In genomic region chr2:46915811-46916630, GRCh38 we compare ENCODE assay signal across 8 cellular contexts. TPM values are rescaled to one million over a fixed set of nuclear protein-coding genes. Genes with fewer than 3 reads are reported as not detected.
DNase-seq lines count a peak whose midpoint lies in the region; ATAC-seq and TF ChIP-seq lines count a peak whose summit lies in the region.

No MANE protein-coding gene starts in this region.

- H3K79me2 ChIP-seq in SK-N-SH (ENCODE audit: insufficient read depth) (peaks cover 61% of the 10 kb centered on the region), osteoblast (ENCODE audit: insufficient read depth, low read length) (peaks cover 65% of the 10 kb centered on the region)

- peak overlapping the region; percentile 99 for H3K4me3 Mint-ChIP-seq in HFFc6

- WGBS in SK-N-SH (ENCODE audit: low lambda C conversion rate): 2% methylated on average over 42 of the region's 55 CpGs

- peak overlapping the region; percentile 83 for H3K4me2 ChIP-seq in SK-N-SH
- H3K4me2 ChIP-seq in osteoblast (ENCODE audit: insufficient read depth, low read length): peak overlapping the region; percentile 85

- peak overlapping the region; percentile 90 to 93 for H3K27ac ChIP-seq in SK-N-SH (ENCODE audit: low read depth in 2 of 2, low read length in 1 of 2)
- peak overlapping the region; percentile 90 for H3K27ac ChIP-seq in osteoblast (ENCODE audit: low read depth, low read length)
- H3K27ac ChIP-seq in thoracic aorta: peak overlapping the region; percentile 84 to 87

- H3K36me3 Mint-ChIP-seq in HFFc6 (ENCODE audit: low read depth): peaks cover 34% of the 10 kb centered on the region
- H3K36me3 Mint-ChIP-seq in activated naive CD4-positive, alpha-beta T cell treated with anti-CD3 and anti-CD28 coated beads, Interleukin-2, amount 50 U/mL, for 72 hours: peaks cover 26 to 33% of the 10 kb centered on the region in 2 donors

- H4K20me1 ChIP-seq in SK-N-SH (ENCODE audit: insufficient read depth) (peaks cover 19% of the 10 kb centered on the region; the same call in 1 of the 2 replicates), osteoblast (ENCODE audit: insufficient read depth, low read length) (peaks cover 20% of the 10 kb centered on the region)

- H3K9me3 ChIP-seq in SK-N-SH: no peaks in the 10 kb centered on the region
- no peaks in the 10 kb centered on the region for H3K9me3 ChIP-seq in osteoblast (ENCODE audit: low read depth, low read length)
- no peaks in the 10 kb centered on the region for H3K9me3 ChIP-seq in thoracic aorta

- H3K27me3 Mint-ChIP-seq in HFFc6 (ENCODE audit: insufficient read depth): no peaks in the 10 kb centered on the region; the same call in none of the 2 replicates

- TF ChIP-seq EP300 in SK-N-SH (IDR thresholded peaks at IDR 0.05; ENCODE audit: borderline replicate concordance in 1 of 2, low read depth in 1 of 2, low read length in 1 of 2): no peak

- TF ChIP-seq RAD21 in SK-N-SH (IDR thresholded peaks at IDR 0.05; ENCODE audit: low read length): no peak

- peak; percentile 91 to 92 for ATAC-seq in activated naive CD4-positive, alpha-beta T cell treated with anti-CD3 and anti-CD28 coated beads, Interleukin-2, amount 50 U/mL, for 72 hours
- peak; percentile 82 for ATAC-seq in thoracic aorta (ENCODE audit: insufficient number of reproducible peaks, low FRiP score, low read depth)

- peak overlapping the region; percentile 95 for H3K27ac Mint-ChIP-seq in HFFc6
- H3K27ac Mint-ChIP-seq in activated naive CD4-positive, alpha-beta T cell treated with anti-CD3 and anti-CD28 coated beads, Interleukin-2, amount 50 U/mL, for 72 hours: peak overlapping the region; percentile 95 to 96

- peaks cover 15 to 21% of the 10 kb centered on the region in 2 experiments; a peak in 3 of 4 replicates for H3K4me1 ChIP-seq in SK-N-SH (ENCODE audit: control insufficient read depth in 1 of 2, insufficient read depth in 2 of 2, low read depth in 1 of 2, low read length in 1 of 2)
- H3K4me1 ChIP-seq in osteoblast (ENCODE audit: insufficient read depth, low read length): peaks cover 29% of the 10 kb centered on the region
- H3K4me1 ChIP-seq in thoracic aorta (ENCODE audit: control insufficient read depth in 1 of 2, low read depth in 2 of 2): peaks cover 17 to 35% of the 10 kb centered on the region in 2 donors

- H3K27me3 ChIP-seq in SK-N-SH (ENCODE audit: insufficient read depth) (no peaks in the 10 kb centered on the region), osteoblast (ENCODE audit: insufficient read depth, low read length) (no peaks in the 10 kb centered on the region), thoracic aorta (replicated peaks; ENCODE audit: insufficient read depth) (no peaks in the 10 kb centered on the region)

- CTCF ChIA-PET in GM10248 (lab: Yijun Ruan, JAX): interaction anchor here (0.9 to 1.5 kb wide), 4 partner anchors 9 to 419 kb away, joined by 3 to 5 read pairs (median 3); no protein-coding TSS in a partner anchor
- CTCF ChIA-PET in SK-N-SH (lab: Yijun Ruan, JAX): interaction anchor here (0.9 to 12.2 kb wide), 7 partner anchors 11 to 408 kb away, joined by 3 to 107 read pairs (median 4); no protein-coding TSS in a partner anchor

- H3K4me3 ChIP-seq in SK-N-SH (ENCODE audit: low read depth in 2 of 2, low read length in 1 of 2) (peak overlapping the region; percentile 77 to 81), osteoblast (ENCODE audit: insufficient read depth, low read length) (peak overlapping the region; percentile 86), thoracic aorta (peak overlapping the region; percentile 96)

- H3K9me3 Mint-ChIP-seq in HFFc6: no peaks in the 10 kb centered on the region
- no peaks in the 10 kb centered on the region for H3K9me3 Mint-ChIP-seq in activated naive CD4-positive, alpha-beta T cell treated with anti-CD3 and anti-CD28 coated beads, Interleukin-2, amount 50 U/mL, for 72 hours

- H2AFZ ChIP-seq in SK-N-SH (ENCODE audit: low read depth) (peak overlapping the region; percentile 76), osteoblast (ENCODE audit: low read length) (peak overlapping the region; percentile 88)

- POLR2A ChIA-PET in GM10248 (lab: Yijun Ruan, JAX): no interaction called here
- POLR2A ChIA-PET in SK-N-SH (lab: Yijun Ruan, JAX): interaction anchor here (0.6 to 1.4 kb wide), 7 partner anchors 9 to 419 kb away, joined by 3 to 4 read pairs (median 4); no protein-coding TSS in a partner anchor

- TF ChIP-seq CTCF in GM10248 (IDR thresholded peaks at IDR 0.05; ENCODE audit: control extremely low read depth, extremely low read depth, low read depth, missing control alignments): no peak
- no peak for TF ChIP-seq CTCF in HFFc6 (IDR thresholded peaks at IDR 0.05)
- TF ChIP-seq CTCF in SK-N-SH (IDR thresholded peaks at IDR 0.05): no peak
- no peak for TF ChIP-seq CTCF in osteoblast (IDR thresholded peaks at IDR 0.05; ENCODE audit: extremely low read depth, low read depth, low read length)
- no peak for TF ChIP-seq CTCF in thoracic aorta (IDR thresholded peaks at IDR 0.05)

- intact Hi-C loops in head of caudate nucleus (cut with DNase I): loop anchor here (2.0 kb wide), 1 partner anchor 407 kb away; no protein-coding TSS in a partner anchor

- peaks cover 56% of the 10 kb centered on the region for H3K4me1 Mint-ChIP-seq in HFFc6 (ENCODE audit: low read depth)

- H3K9me2 ChIP-seq in SK-N-SH: no peaks in the 10 kb centered on the region

- peaks cover 6% of the 10 kb centered on the region for H3F3A ChIP-seq in SK-N-SH (replicated peaks; ENCODE audit: insufficient read depth)

- DNase-seq in GM10248 (ENCODE audit: extremely low spot score) (peak; percentile 93), HFFc6 (peak; percentile 94), MV-4-11 (lab: John Stamatoyannopoulos, UW) (peak; percentile 77), SK-N-SH (peak; percentile 100), head of caudate nucleus (peak; percentile 81 to 96 (median 90)), osteoblast (ENCODE audit: insufficient read length, low spot score, missing footprints) (peak; percentile 98), thoracic aorta (ENCODE audit: low spot score) (peak; percentile 73)
- DNase-seq in activated naive CD4-positive, alpha-beta T cell treated with anti-CD3 and anti-CD28 coated beads, Interleukin-2, amount 50 U/mL, for 72 hours (ENCODE audit: low spot score in 2 of 2): peak; percentile 74 to 91

- H3K36me3 ChIP-seq in SK-N-SH (replicated peaks in 1 of 2; ENCODE audit: control insufficient read depth in 1 of 2, insufficient read depth in 2 of 2, low read length in 1 of 2): peaks cover 8 to 19% of the 10 kb centered on the region in 2 experiments
- H3K36me3 ChIP-seq in osteoblast (ENCODE audit: insufficient read depth, low read length): peaks cover 9% of the 10 kb centered on the region
- H3K36me3 ChIP-seq in thoracic aorta: peaks cover 1% of the 10 kb centered on the region

- peak overlapping the region; percentile 93 for H3K9ac ChIP-seq in SK-N-SH

TF ChIP-seq in SK-N-SH, 30 proteins besides CTCF, POLR2A, EP300 and RAD21 (continues in another document):
- TF ChIP-seq NRF1 (IDR thresholded peaks at IDR 0.05; ENCODE audit: low read depth, low read length): peak; percentile 67
- TF ChIP-seq RFX5 (IDR thresholded peaks at IDR 0.05; ENCODE audit: low read length): no peak
- TF ChIP-seq SIN3A (IDR thresholded peaks at IDR 0.05; ENCODE audit: borderline replicate concordance, low read depth, low read length): peak; percentile 34; the same call in 1 of the 2 replicates
- TF ChIP-seq MXI1 (IDR thresholded peaks at IDR 0.05; ENCODE audit: low read depth, low read length): peak; percentile 97
- TF ChIP-seq NFIC (IDR thresholded peaks at IDR 0.05; ENCODE audit: borderline replicate concordance): peak; percentile 72
- no peak for TF ChIP-seq ZBTB33 (IDR thresholded peaks at IDR 0.05; ENCODE audit: borderline replicate concordance, low read depth)
- no peak for TF ChIP-seq MEF2A (IDR thresholded peaks at IDR 0.05; ENCODE audit: borderline replicate concordance, low read depth)
- TF ChIP-seq FOSL2 (IDR thresholded peaks at IDR 0.05; ENCODE audit: borderline replicate concordance, low read depth): no peak
- TF ChIP-seq RCOR1 (IDR thresholded peaks at IDR 0.05; ENCODE audit: low read length): no peak
- TF ChIP-seq POLR2AphosphoS5 (IDR thresholded peaks at IDR 0.05; ENCODE audit: low read depth, low read length): peak; percentile 78
- TF ChIP-seq CHD2 (IDR thresholded peaks at IDR 0.05; ENCODE audit: low read length, partially characterized antibody): peak; percentile 48

RNA-seq across cellular contexts. Expression of gene MCFD2, which starts 0.4 kb away (rescaled TPM):
- 100 to 1,000 TPM; 379 to 441 (median 410) TPM for total RNA-seq in HFFc6 (2021; fragmentation: NEBNext Ultra II Directional; extraction: Animal tissue kit (Norgen Biotek cat#: 25700))
- polyA plus RNA-seq in SK-N-SH (2012; rRNA removed): 88.2 and 123 TPM in 2 replicates
- polyA plus RNA-seq in SK-N-SH (2012; cell fraction: cytosol; rRNA removed): 123 and 126 TPM in 2 replicates
- polyA plus RNA-seq in SK-N-SH (2012; cell fraction: nucleus; rRNA removed): 41.1 and 69.7 TPM in 2 replicates
- total RNA-seq in activated naive CD4-positive, alpha-beta T cell treated with anti-CD3 and anti-CD28 coated beads, Interleukin-2, amount 50 U/mL, for 72 hours: 10 to 100 TPM; 25.6 to 50.7 TPM
- 136 and 185 TPM in 2 replicates for total RNA-seq in osteoblast
- 100 to 1,000 TPM in 1 of 2 donors, 10 to 100 TPM in 1; 79.9 to 127 TPM for total RNA-seq in thoracic aorta

RNA-seq across cellular contexts. Expression of gene TTC7A, which starts 25.0 kb away (rescaled TPM):
- total RNA-seq in HFFc6 (2021; fragmentation: NEBNext Ultra II Directional; extraction: Animal tissue kit (Norgen Biotek cat#: 25700)): 10 to 100 TPM; 17.6 to 27.7 (median 23.2) TPM
- 9.3 and 12.8 TPM in 2 replicates for polyA plus RNA-seq in SK-N-SH (2012; rRNA removed)
- polyA plus RNA-seq in SK-N-SH (2012; cell fraction: cytosol; rRNA removed): 5.3 and 7.9 TPM in 2 replicates
- 45.7 and 49.6 TPM in 2 replicates for polyA plus RNA-seq in SK-N-SH (2012; cell fraction: nucleus; rRNA removed)
- total RNA-seq in activated naive CD4-positive, alpha-beta T cell treated with anti-CD3 and anti-CD28 coated beads, Interleukin-2, amount 50 U/mL, for 72 hours: 10 to 100 TPM; 32.9 to 66.6 TPM
- total RNA-seq in osteoblast: 41.0 and 44.5 TPM in 2 replicates
- total RNA-seq in thoracic aorta: 10 to 100 TPM; 39.3 to 45.7 TPM

Comparison
In these comparisons a context has a peak if more than half of its experiments do, and no peak if none do; other contexts are left out.
1. Peak in every context shown above with its lines: DNase-seq, ATAC-seq, H3K4me3 ChIP-seq and H3K27ac ChIP-seq.